In genomic region chr17:66716236-66717026, GRCh38 we compare ENCODE assay signal across 11 cellular contexts.
DNase-seq lines count a peak whose midpoint lies in the region; ATAC-seq and TF ChIP-seq lines count a peak whose summit lies in the region.
"Had no signal": no experiment of that assay in that cellular context is flagged by ENCODE, and none has a peak within 500 bp of the region (broad histone marks: within the 10 kb centered on the region; RNA-seq: fewer than 3 reads in every experiment).

No MANE protein-coding gene starts in this region.

- no peak overlapping the region for H3K9ac ChIP-seq in endodermal cell (ENCODE audit: extremely low read depth, low read length, poor library complexity, severe bottlenecking)

- H3K27me3 ChIP-seq in endodermal cell (ENCODE audit: control insufficient read depth, insufficient read depth, low read length, poor library complexity, severe bottlenecking) (no peaks in the 10 kb centered on the region), ascending aorta (no peaks in the 10 kb centered on the region)

- intact Hi-C loops in ascending aorta (cut with DNase I) (loop anchor here (5.0 kb wide), 1 partner anchor 971 kb away; no protein-coding TSS in a partner anchor), sciatic nerve (cut with DNase I) (loop anchor here (10.0 kb wide), 1 partner anchor 188 kb away; no protein-coding TSS in a partner anchor)

- H3K4me1 Mint-ChIP-seq in endodermal cell (peaks cover 30% of the 10 kb centered on the region), progenitor cell of endocrine pancreas (ENCODE audit: low read depth) (peaks cover 29% of the 10 kb centered on the region)

- ATAC-seq in sciatic nerve = no peak

- DNase-seq in NCI-H446 (lab: John Stamatoyannopoulos, UW) (peak; percentile 14 to 63), NCI-H446 treated with DMSO at 0.1 percent for 48 hours (lab: John Stamatoyannopoulos, UW) (no peak), NCI-H748 (lab: John Stamatoyannopoulos, UW; ENCODE audit: unreplicated experiment) (peak; percentile 97), endodermal cell (peak; percentile 55), progenitor cell of endocrine pancreas (ENCODE audit: low spot score, unreplicated experiment) (no peak), ascending aorta (ENCODE audit: low spot score in 2 of 2) (no peak), sciatic nerve (ENCODE audit: low spot score) (no peak), OCI-M1 (lab: John Stamatoyannopoulos, UW) (no peak)
- DNase-seq: activated gamma-delta T cell; stimulated activated CD4-positive, alpha-beta T cell treated with anti-CD3 and anti-CD28 coated beads, Interleukin-4, amount 100 ng/mL, for 1 hour had no signal

- peak overlapping the region; percentile 68 for H3K27ac Mint-ChIP-seq in endodermal cell
- peak overlapping the region; percentile 19 for H3K27ac Mint-ChIP-seq in progenitor cell of endocrine pancreas

- TF ChIP-seq CTCF in endodermal cell (conservative IDR thresholded peaks at IDR 0.05) (no peak), progenitor cell of endocrine pancreas (IDR thresholded peaks at IDR 0.05; ENCODE audit: unreplicated experiment) (no peak), ascending aorta (IDR thresholded peaks at IDR 0.05) (no peak)

- H3K9me3 ChIP-seq in endodermal cell (ENCODE audit: control insufficient read depth, low read length) (no peaks in the 10 kb centered on the region), ascending aorta (no peaks in the 10 kb centered on the region)

- H3K27me3 Mint-ChIP-seq in endodermal cell (ENCODE audit: insufficient read depth) (no peaks in the 10 kb centered on the region), progenitor cell of endocrine pancreas (no peaks in the 10 kb centered on the region)

- H3K4me1 ChIP-seq in endodermal cell (ENCODE audit: control insufficient read depth, insufficient read depth, low read length) (peaks cover 6% of the 10 kb centered on the region), ascending aorta (no peaks in the 10 kb centered on the region)

- H3K27ac ChIP-seq in endodermal cell (ENCODE audit: low read depth, low read length) = peak overlapping the region; percentile 12
- H3K27ac ChIP-seq in ascending aorta = no peak overlapping the region

- H3K4me3 ChIP-seq in endodermal cell (ENCODE audit: low read length) (no peak overlapping the region), ascending aorta (no peak overlapping the region)

- no peaks in the 10 kb centered on the region for H3K9me3 Mint-ChIP-seq in endodermal cell
- H3K9me3 Mint-ChIP-seq in progenitor cell of endocrine pancreas (ENCODE audit: low read depth) = no peaks in the 10 kb centered on the region
- H3K9me3 Mint-ChIP-seq: neural crest cell had no signal

- no peak overlapping the region for H3K4me3 Mint-ChIP-seq in endodermal cell
- no peak overlapping the region for H3K4me3 Mint-ChIP-seq in progenitor cell of endocrine pancreas (ENCODE audit: low read depth)
- H3K4me3 Mint-ChIP-seq: neural crest cell had no signal

- H3K36me3 Mint-ChIP-seq in endodermal cell (ENCODE audit: low read depth) (no peaks in the 10 kb centered on the region), progenitor cell of endocrine pancreas (ENCODE audit: insufficient read depth) (no peaks in the 10 kb centered on the region)

- 85 to 93% methylated on average over 11 to 18 of the region's 18 CpGs for WGBS in endodermal cell (ENCODE audit: insufficient coverage in 1 of 2, insufficient read length in 1 of 2), 2 experiments

- H3K36me3 ChIP-seq in endodermal cell (ENCODE audit: control insufficient read depth, insufficient read depth, low read length) = no peaks in the 10 kb centered on the region
- H3K36me3 ChIP-seq in ascending aorta = no peaks in the 10 kb centered on the region

Comparison
In these comparisons a context has a peak if more than half of its experiments do, and no peak if none do; other contexts are left out.
1. DNase-seq: peak in NCI-H446 (2 of 2), NCI-H748 (single experiment) and endodermal cell (single experiment); none in NCI-H446 treated with DMSO at 0.1 percent for 48 hours (single experiment), progenitor cell of endocrine pancreas (single experiment), ascending aorta (0 of 2), sciatic nerve (single experiment) and OCI-M1 (single experiment).